ENCODE assay signal across 26 cellular contexts in the genomic region with DNA sequence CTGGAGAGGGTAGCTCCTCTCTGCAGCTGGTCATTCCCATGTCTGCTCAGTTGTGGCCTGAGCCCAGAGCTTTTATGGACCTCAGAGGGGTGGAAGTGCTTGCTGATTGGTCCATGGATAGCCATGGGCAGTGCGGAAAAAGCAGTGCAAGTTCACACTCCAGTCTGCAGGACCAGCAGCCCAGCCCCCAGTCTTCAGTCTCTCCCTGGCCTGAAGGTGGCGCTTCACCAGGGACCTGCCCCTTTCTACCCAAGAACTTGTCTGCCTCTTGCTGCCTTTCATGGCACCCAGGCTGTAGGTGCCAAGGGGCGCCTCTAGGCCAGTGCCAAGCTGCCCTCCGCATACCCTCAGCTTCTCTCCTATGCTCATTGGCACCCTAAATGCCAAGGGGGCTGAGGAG.
DNase-seq lines count a peak whose midpoint lies in the region; TF ChIP-seq lines count a peak whose summit lies in the region.
"Had no signal": no experiment of that assay in that cellular context is flagged by ENCODE, and none has a peak within 500 bp of the region (broad histone marks: within the 10 kb centered on the region; RNA-seq: fewer than 3 reads in every experiment).

No MANE protein-coding gene starts in this region.

- no peaks in the 10 kb centered on the region for H3K36me3 Mint-ChIP-seq in endothelial cell (ENCODE audit: low read depth, unreplicated experiment)
- H3K36me3 Mint-ChIP-seq: activated naive CD8-positive, alpha-beta T cell treated with anti-CD3 and anti-CD28 coated beads, Interleukin-2, amount 10 ng/mL, durations not matched to agents 7 days and 5 days; mesothelial cell of epicardium; naive thymus-derived CD4-positive, alpha-beta T cell; stimulated activated memory B cell treated with anti-CD40 and anti-IgM and Interleukin-4, amounts not matched to agents 10 μg/mL and 1 μg/mL and 100 μg/mL, for 72 hours had no signal

- peaks cover 2% of the 10 kb centered on the region for H3K27me3 Mint-ChIP-seq in endothelial cell (ENCODE audit: unreplicated experiment)
- H3K27me3 Mint-ChIP-seq: activated CD4-positive, alpha-beta memory T cell treated with anti-CD3 and anti-CD28 coated beads, Interleukin-2, amount 10 ng/mL, durations not matched to agents 7 days and 5 days; activated naive CD8-positive, alpha-beta T cell treated with anti-CD3 and anti-CD28 coated beads, Interleukin-2, amount 10 ng/mL, durations not matched to agents 7 days and 5 days had no signal

- no peaks in the 10 kb centered on the region for H3K9me2 ChIP-seq in SK-N-SH

- TF ChIP-seq POLR2A in NB4 (IDR thresholded peaks at IDR 0.05; ENCODE audit: extremely low read depth, insufficient read length) = no peak

- no peak overlapping the region for H3K4me2 ChIP-seq in SK-N-SH
- H3K4me2 ChIP-seq: A549 had no signal

- POLR2A ChIA-PET in SK-N-SH (lab: Yijun Ruan, JAX) = no interaction called here

- H3K79me2 ChIP-seq in SK-N-SH (ENCODE audit: insufficient read depth) = no peaks in the 10 kb centered on the region

- no peaks in the 10 kb centered on the region for H3K27me3 ChIP-seq in SK-N-SH (ENCODE audit: insufficient read depth)

- H3K4me1 Mint-ChIP-seq in endothelial cell (ENCODE audit: unreplicated experiment) = no peaks in the 10 kb centered on the region
- H3K4me1 Mint-ChIP-seq: activated B cell treated with CpG ODN at 0.5 μM for 24 hours; activated CD4-positive, alpha-beta memory T cell treated with anti-CD3 and anti-CD28 coated beads, Interleukin-2, amount 10 ng/mL, durations not matched to agents 7 days and 5 days; activated naive CD8-positive, alpha-beta T cell treated with anti-CD3 and anti-CD28 coated beads, Interleukin-2, amount 10 ng/mL, durations not matched to agents 7 days and 5 days; mesothelial cell of epicardium; naive thymus-derived CD4-positive, alpha-beta T cell; stimulated activated memory B cell treated with anti-CD40 and anti-IgM and Interleukin-4, amounts not matched to agents 10 μg/mL and 1 μg/mL and 100 μg/mL, for 72 hours had no signal

- no peak overlapping the region for H3K27ac ChIP-seq in SK-N-SH (ENCODE audit: low read depth in 2 of 2, low read length in 1 of 2)
- H3K27ac ChIP-seq: A549, GM23248 had no signal

- no peaks in the 10 kb centered on the region for H3K9me3 Mint-ChIP-seq in endothelial cell (ENCODE audit: unreplicated experiment)
- H3K9me3 Mint-ChIP-seq: activated B cell treated with CpG ODN at 0.5 μM for 24 hours; activated CD4-positive, alpha-beta memory T cell treated with anti-CD3 and anti-CD28 coated beads, Interleukin-2, amount 10 ng/mL, durations not matched to agents 7 days and 5 days; activated naive CD8-positive, alpha-beta T cell treated with anti-CD3 and anti-CD28 coated beads, Interleukin-2, amount 10 ng/mL, durations not matched to agents 7 days and 5 days; mesothelial cell of epicardium; stimulated activated memory B cell treated with anti-CD40 and anti-IgM and Interleukin-4, amounts not matched to agents 10 μg/mL and 1 μg/mL and 100 μg/mL, for 72 hours had no signal

- CTCF ChIA-PET in SK-N-SH (lab: Yijun Ruan, JAX) = interaction anchor here (0.7 to 2.0 kb wide), 3 partner anchors 8 to 192 kb away, joined by 3 to 7 read pairs (median 3); no protein-coding TSS in a partner anchor

- no peak overlapping the region for H3K4me3 ChIP-seq in NB4 (ENCODE audit: low read depth, low read length)
- H3K4me3 ChIP-seq in SK-N-SH (ENCODE audit: low read depth in 2 of 2, low read length in 1 of 2) = no peak overlapping the region
- H3K4me3 ChIP-seq: A549, GM23248 had no signal

- no peaks in the 10 kb centered on the region for H4K20me1 ChIP-seq in SK-N-SH (ENCODE audit: insufficient read depth)

- no peak overlapping the region for H3K4me3 Mint-ChIP-seq in endothelial cell (ENCODE audit: unreplicated experiment)
- H3K4me3 Mint-ChIP-seq: activated B cell treated with CpG ODN at 0.5 μM for 24 hours; activated CD4-positive, alpha-beta memory T cell treated with anti-CD3 and anti-CD28 coated beads, Interleukin-2, amount 10 ng/mL, durations not matched to agents 7 days and 5 days; activated naive CD8-positive, alpha-beta T cell treated with anti-CD3 and anti-CD28 coated beads, Interleukin-2, amount 10 ng/mL, durations not matched to agents 7 days and 5 days; mesothelial cell of epicardium; naive thymus-derived CD4-positive, alpha-beta T cell; stimulated activated memory B cell treated with anti-CD40 and anti-IgM and Interleukin-4, amounts not matched to agents 10 μg/mL and 1 μg/mL and 100 μg/mL, for 72 hours had no signal

- WGBS in SK-N-SH (ENCODE audit: low lambda C conversion rate) = 44% methylated on average over 4 of the region's 4 CpGs

- no peak overlapping the region for H3K27ac Mint-ChIP-seq in endothelial cell (ENCODE audit: unreplicated experiment)
- H3K27ac Mint-ChIP-seq: activated B cell treated with CpG ODN at 0.5 μM for 24 hours; activated CD4-positive, alpha-beta memory T cell treated with anti-CD3 and anti-CD28 coated beads, Interleukin-2, amount 10 ng/mL, durations not matched to agents 7 days and 5 days; activated naive CD8-positive, alpha-beta T cell treated with anti-CD3 and anti-CD28 coated beads, Interleukin-2, amount 10 ng/mL, durations not matched to agents 7 days and 5 days; mesothelial cell of epicardium; naive thymus-derived CD4-positive, alpha-beta T cell; stimulated activated memory B cell treated with anti-CD40 and anti-IgM and Interleukin-4, amounts not matched to agents 10 μg/mL and 1 μg/mL and 100 μg/mL, for 72 hours had no signal

- H3F3A ChIP-seq in SK-N-SH (replicated peaks; ENCODE audit: insufficient read depth) = no peaks in the 10 kb centered on the region

- H3K9ac ChIP-seq in SK-N-SH = no peak overlapping the region
- H3K9ac ChIP-seq: GM23248 had no signal

- TF ChIP-seq CTCF in NB4 (IDR thresholded peaks at IDR 0.05; ENCODE audit: low read depth, low read length) (peak; percentile 15), endothelial cell (IDR thresholded peaks at IDR 0.05; ENCODE audit: unreplicated experiment) (peak; percentile 16), SK-N-SH (IDR thresholded peaks at IDR 0.05) (no peak)

- no peak overlapping the region for H2AFZ ChIP-seq in SK-N-SH (ENCODE audit: low read depth)
- H2AFZ ChIP-seq: GM23248 had no signal

- H3K9me3 ChIP-seq in SK-N-SH = peaks cover 2% of the 10 kb centered on the region; the same call in 1 of the 2 replicates
- H3K9me3 ChIP-seq: A549 had no signal

- H3K4me1 ChIP-seq in SK-N-SH (ENCODE audit: control insufficient read depth in 1 of 2, insufficient read depth in 2 of 2, low read depth in 1 of 2, low read length in 1 of 2) = no peaks in the 10 kb centered on the region; a peak in 1 of 4 replicates
- H3K4me1 ChIP-seq: A549 had no signal

- no peak for TF ChIP-seq RAD21 in SK-N-SH (IDR thresholded peaks at IDR 0.05; ENCODE audit: low read length)

- no peaks in the 10 kb centered on the region for H3K36me3 ChIP-seq in SK-N-SH (replicated peaks in 1 of 2; ENCODE audit: control insufficient read depth in 1 of 2, insufficient read depth in 2 of 2, low read length in 1 of 2)

- no peak for TF ChIP-seq EP300 in SK-N-SH (IDR thresholded peaks at IDR 0.05; ENCODE audit: borderline replicate concordance in 1 of 2, low read depth in 1 of 2, low read length in 1 of 2)

- peak; percentile 11 for DNase-seq in activated CD4-positive, alpha-beta T cell treated with anti-CD3 and anti-CD28 coated beads for 48 hours
- DNase-seq in activated CD4-positive, alpha-beta T cell treated with anti-CD3 and anti-CD28 coated beads for 4 hours = no peak
- DNase-seq in NB4 (ENCODE audit: low read depth) = peak; percentile 8
- no peak for DNase-seq in endothelial cell (ENCODE audit: low spot score)
- no peak for DNase-seq in hippocampal formation (lab: John Stamatoyannopoulos, UW)
- DNase-seq in SK-N-SH = no peak
- DNase-seq in kidney glomerular epithelial cell (lab: John Stamatoyannopoulos, UW) = no peak
- no peak for DNase-seq in NCI-H146 treated with DMSO at 0.1 percent for 48 hours (lab: John Stamatoyannopoulos, UW; ENCODE audit: unreplicated experiment)
- DNase-seq: activated B cell treated with CpG ODN at 0.5 μM for 24 hours; activated CD4-positive, alpha-beta memory T cell treated with anti-CD3 and anti-CD28 coated beads, Interleukin-2, amount 10 ng/mL, durations not matched to agents 7 days and 5 days; activated effector memory CD4-positive, alpha-beta T cell treated with Interleukin-2 at 50 U/mL for 16 hours; activated naive CD8-positive, alpha-beta T cell treated with anti-CD3 and anti-CD28 coated beads, Interleukin-2, amount 10 ng/mL, durations not matched to agents 7 days and 5 days; activated T-cell treated with anti-CD3 and anti-CD28 coated beads for 4 hours; cerebellar nuclear complex; DMS79 treated with DMSO at 0.1 percent for 48 hours; GM23248; head of caudate nucleus; left ventricle myocardium superior; naive thymus-derived CD4-positive, alpha-beta T cell; NCI-H1092 treated with DMSO at 0.1 percent for 48 hours; NCI-H2029; NCI-H526 treated with DMSO at 0.1 percent for 48 hours; stimulated activated CD4-positive, alpha-beta T cell treated with anti-CD3 and anti-CD28 coated beads, Interleukin-4, amount 100 ng/mL, for 1 hour had no signal

TF ChIP-seq in SK-N-SH, 30 proteins besides CTCF, POLR2A, EP300 and RAD21:
- TF ChIP-seq TAF1 (IDR thresholded peaks at IDR 0.05; ENCODE audit: borderline replicate concordance, low read depth, low read length) = no peak
- TF ChIP-seq NFIC (IDR thresholded peaks at IDR 0.05; ENCODE audit: borderline replicate concordance) = no peak
- TF ChIP-seq RXRA (IDR thresholded peaks at IDR 0.05; ENCODE audit: borderline replicate concordance, low read depth) = no peak

Comparison
In these comparisons a context has a peak if more than half of its experiments do, and no peak if none do; other contexts are left out.
1. DNase-seq: peak in activated CD4-positive, alpha-beta T cell treated with anti-CD3 and anti-CD28 coated beads for 48 hours (single experiment) and NB4 (single experiment); none in activated CD4-positive, alpha-beta T cell treated with anti-CD3 and anti-CD28 coated beads for 4 hours (0 of 2), endothelial cell (single experiment), hippocampal formation (0 of 2), SK-N-SH (single experiment), kidney glomerular epithelial cell (single experiment) and NCI-H146 treated with DMSO at 0.1 percent for 48 hours (single experiment).